Comparison of ENCODE assay signal across 1 cellular context in genomic region chr9:78654324-78654723, GRCh38.
TF ChIP-seq lines count a peak whose summit lies in the region.

No MANE protein-coding gene starts in this region.

TF ChIP-seq in HEK293, 187 proteins besides CTCF, POLR2A, EP300 and RAD21 (continued from another document):
- TF ChIP-seq ZNF639 (tag by site-specific recombination; IDR thresholded peaks at IDR 0.05): no peak
- TF ChIP-seq ZNF571 (tag by site-specific recombination; IDR thresholded peaks at IDR 0.05): no peak
- TF ChIP-seq ZNF555 (tag by site-specific recombination; conservative IDR thresholded peaks at IDR 0.05): no peak
- no peak for TF ChIP-seq ZNF239 (tag by site-specific recombination; IDR thresholded peaks at IDR 0.05)
